Comparison of ENCODE assay signal across 1 cellular context in the genomic region with DNA sequence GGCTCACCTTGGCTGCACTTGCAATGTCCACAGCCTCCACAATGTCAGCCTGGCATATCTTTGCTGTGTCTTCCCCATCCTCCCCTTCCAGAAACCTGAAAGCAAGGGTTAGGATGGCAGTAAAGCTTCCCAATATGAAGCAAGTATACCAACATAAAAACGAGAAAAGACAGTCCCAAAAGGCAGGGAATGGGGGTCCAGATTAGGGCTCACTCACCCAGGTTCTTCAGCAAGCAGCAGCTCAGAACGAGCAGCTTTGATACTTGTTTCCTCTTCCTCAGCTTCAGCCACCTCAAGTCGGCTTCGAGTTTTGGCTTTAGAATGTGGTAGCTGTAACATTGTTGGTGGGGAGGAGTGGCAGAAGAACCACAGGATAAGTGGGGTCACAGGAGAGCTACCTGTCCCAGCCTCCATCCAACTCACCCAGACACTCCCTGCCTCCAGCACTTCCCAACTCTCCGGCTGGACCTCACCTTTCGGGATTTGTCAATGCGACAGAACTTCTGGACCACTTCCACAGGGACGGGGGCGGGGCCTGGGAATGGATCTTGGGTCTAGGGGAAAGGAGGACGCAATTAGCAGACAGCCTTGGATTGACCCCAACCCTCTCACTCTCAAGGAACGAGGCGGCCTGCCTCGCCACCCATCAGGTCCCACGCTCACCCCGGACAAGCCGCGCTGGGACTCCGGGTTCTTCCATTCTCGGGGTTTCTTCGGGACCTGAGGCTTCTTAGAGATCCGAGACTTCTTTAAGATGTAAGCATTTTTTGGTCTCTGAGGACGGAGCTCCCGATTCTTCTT.
TF ChIP-seq lines count a peak whose summit lies in the region.

No MANE protein-coding gene starts in this region.

TF ChIP-seq in endothelial cell of umbilical vein, 7 proteins besides CTCF, POLR2A, EP300 and RAD21:
- no peak for TF ChIP-seq JUN (IDR thresholded peaks at IDR 0.05; ENCODE audit: borderline replicate concordance, insufficient read depth, insufficient read length, low read depth)
- TF ChIP-seq, protein P1, sequence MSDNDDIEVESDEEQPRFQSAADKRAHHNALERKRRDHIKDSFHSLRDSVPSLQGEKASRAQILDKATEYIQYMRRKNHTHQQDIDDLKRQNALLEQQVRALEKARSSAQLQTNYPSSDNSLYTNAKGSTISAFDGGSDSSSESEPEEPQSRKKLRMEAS (IDR thresholded peaks at IDR 0.05; ENCODE audit: insufficient read depth, insufficient read length), result no peak
- TF ChIP-seq POLR2AphosphoS5 (IDR thresholded peaks at IDR 0.05; ENCODE audit: insufficient read depth, low read depth, low read length), result no peak
- TF ChIP-seq EZH2 (IDR thresholded peaks at IDR 0.05; ENCODE audit: borderline replicate concordance, low read depth, low read length, severe bottlenecking), result no peak
- no peak for TF ChIP-seq FOS (IDR thresholded peaks at IDR 0.05; ENCODE audit: borderline replicate concordance, insufficient read depth, low read length)
- no peak for TF ChIP-seq GATA2 (IDR thresholded peaks at IDR 0.05; ENCODE audit: insufficient read depth, insufficient read length, low read depth, low read length)
- TF ChIP-seq MYC (IDR thresholded peaks at IDR 0.05; ENCODE audit: low read depth, low read length), result no peak
